ENCODE assay signal across 15 cellular contexts in genomic region chr2:195482050-195482449, GRCh38.
DNase-seq lines count a peak whose midpoint lies in the region; TF ChIP-seq lines count a peak whose summit lies in the region.
"Had no signal": no experiment of that assay in that cellular context is flagged by ENCODE, and none has a peak within 500 bp of the region (broad histone marks: within the 10 kb centered on the region; RNA-seq: fewer than 3 reads in every experiment).

No MANE protein-coding gene starts in this region.

- POLR2A ChIA-PET in activated CD4-positive, alpha-beta memory T cell treated with anti-CD3 and anti-CD28 coated beads, Interleukin-2, amount 10 ng/mL, durations not matched to agents 7 days and 5 days (lab: Charles Lee) = interaction anchor here (1.5 kb wide), 1 partner anchor 175 kb away, joined by 5 read pairs; the partner anchor contains the start of gene SLC39A10

- H3K27me3 ChIP-seq in adipocyte (replicated peaks; ENCODE audit: control insufficient read depth, insufficient read depth, low read length) (no peaks in the 10 kb centered on the region), HAP-1 (ENCODE audit: low read depth) (no peaks in the 10 kb centered on the region)
- H3K27me3 ChIP-seq: BLaER1 treated with 17β-estradiol and CSF1 and Interleukin-3, amounts not matched to agents 10 nM and 100 nM had no signal

- no peaks in the 10 kb centered on the region for H3K9me3 ChIP-seq in adipocyte (ENCODE audit: control insufficient read depth, low read length)
- no peaks in the 10 kb centered on the region for H3K9me3 ChIP-seq in HAP-1

- H3K36me3 Mint-ChIP-seq in activated CD4-positive, alpha-beta memory T cell treated with anti-CD3 and anti-CD28 coated beads, Interleukin-2, amount 10 ng/mL, durations not matched to agents 7 days and 5 days (ENCODE audit: low read depth) = peaks cover 41% of the 10 kb centered on the region
- H3K36me3 Mint-ChIP-seq: CD8-positive, alpha-beta T cell had no signal

- DNase-seq in NCI-H446 treated with DMSO at 0.1 percent for 48 hours (lab: John Stamatoyannopoulos, UW) (peak; percentile 16), NCI-H446 (lab: John Stamatoyannopoulos, UW) (no peak), EH (ENCODE audit: low read depth) (peak; percentile 57), adipocyte (ENCODE audit: low read depth) (peak; percentile 22), fibroblast of the aortic adventitia (ENCODE audit: low read depth) (peak; percentile 30), HAP-1 (ENCODE audit: low spot score in 2 of 2) (no peak), erythroblast (lab: John Stamatoyannopoulos, UW) (no peak)
- no peak for DNase-seq in activated CD4-positive, alpha-beta memory T cell treated with anti-CD3 and anti-CD28 coated beads, Interleukin-2, amount 10 ng/mL, durations not matched to agents 7 days and 5 days
- DNase-seq: Calu3; CD8-positive, alpha-beta T cell; DMS79 treated with DMSO at 0.1 percent for 48 hours; EL; HCEC 1CT; IMR-90 had no signal

- H3K4me1 ChIP-seq in adipocyte (ENCODE audit: control insufficient read depth, insufficient read depth, low read length) (peaks cover 19% of the 10 kb centered on the region), HAP-1 (no peaks in the 10 kb centered on the region)

- no peak overlapping the region for H3K4me3 Mint-ChIP-seq in activated CD4-positive, alpha-beta memory T cell treated with anti-CD3 and anti-CD28 coated beads, Interleukin-2, amount 10 ng/mL, durations not matched to agents 7 days and 5 days
- H3K4me3 Mint-ChIP-seq: CD8-positive, alpha-beta T cell had no signal

- TF ChIP-seq POLR2A in erythroblast (IDR thresholded peaks at IDR 0.05; ENCODE audit: low read length) = no peak

- CTCF ChIA-PET in activated CD4-positive, alpha-beta memory T cell treated with anti-CD3 and anti-CD28 coated beads, Interleukin-2, amount 10 ng/mL, durations not matched to agents 7 days and 5 days (lab: Charles Lee) = interaction anchor here (2.0 kb wide), 1 partner anchor 178 kb away, joined by 6 read pairs; no protein-coding TSS in a partner anchor

- in situ Hi-C loops in HAP-1 (cut with MboI; ENCODE audit: low sequenced_read_pairs) = no loop called here

- H3K27me3 Mint-ChIP-seq in activated CD4-positive, alpha-beta memory T cell treated with anti-CD3 and anti-CD28 coated beads, Interleukin-2, amount 10 ng/mL, durations not matched to agents 7 days and 5 days = no peaks in the 10 kb centered on the region

- H3K4me3 ChIP-seq in adipocyte (ENCODE audit: low read length) = no peak overlapping the region
- H3K4me3 ChIP-seq in fibroblast of the aortic adventitia (ENCODE audit: low read depth, low read length) = no peak overlapping the region
- H3K4me3 ChIP-seq in HAP-1 = no peak overlapping the region
- H3K4me3 ChIP-seq: BLaER1 treated with 17β-estradiol and CSF1 and Interleukin-3, amounts not matched to agents 10 nM and 100 nM had no signal

- TF ChIP-seq CTCF in fibroblast of the aortic adventitia (IDR thresholded peaks at IDR 0.05; ENCODE audit: insufficient read depth, low read length) = no peak

- H3K36me3 ChIP-seq in adipocyte (ENCODE audit: control insufficient read depth, insufficient read depth, low read length, severe bottlenecking) (no peaks in the 10 kb centered on the region), HAP-1 (replicated peaks) (no peaks in the 10 kb centered on the region)
- H3K36me3 ChIP-seq: BLaER1 treated with 17β-estradiol and CSF1 and Interleukin-3, amounts not matched to agents 10 nM and 100 nM had no signal

- H3K9me3 Mint-ChIP-seq in activated CD4-positive, alpha-beta memory T cell treated with anti-CD3 and anti-CD28 coated beads, Interleukin-2, amount 10 ng/mL, durations not matched to agents 7 days and 5 days = peaks cover 20% of the 10 kb centered on the region
- H3K9me3 Mint-ChIP-seq: CD8-positive, alpha-beta T cell had no signal

- H3K9ac ChIP-seq in adipocyte (ENCODE audit: low read length) = no peak overlapping the region
- H3K9ac ChIP-seq: BLaER1 treated with 17β-estradiol and CSF1 and Interleukin-3, amounts not matched to agents 10 nM and 100 nM had no signal

- H3K27ac Mint-ChIP-seq in activated CD4-positive, alpha-beta memory T cell treated with anti-CD3 and anti-CD28 coated beads, Interleukin-2, amount 10 ng/mL, durations not matched to agents 7 days and 5 days = no peak overlapping the region
- H3K27ac Mint-ChIP-seq: CD8-positive, alpha-beta T cell had no signal

- peaks cover 45% of the 10 kb centered on the region for H3K4me1 Mint-ChIP-seq in activated CD4-positive, alpha-beta memory T cell treated with anti-CD3 and anti-CD28 coated beads, Interleukin-2, amount 10 ng/mL, durations not matched to agents 7 days and 5 days

Comparison
In these comparisons a context has a peak if more than half of its experiments do, and no peak if none do; other contexts are left out.
1. DNase-seq: peak in NCI-H446 treated with DMSO at 0.1 percent for 48 hours (single experiment), EH (single experiment), adipocyte (single experiment) and fibroblast of the aortic adventitia (single experiment); none in NCI-H446 (0 of 2), HAP-1 (0 of 2), erythroblast (0 of 2) and activated CD4-positive, alpha-beta memory T cell treated with anti-CD3 and anti-CD28 coated beads, Interleukin-2, amount 10 ng/mL, durations not matched to agents 7 days and 5 days (single experiment).